8 cellular contexts compared by ENCODE assay signal in the genomic region with DNA sequence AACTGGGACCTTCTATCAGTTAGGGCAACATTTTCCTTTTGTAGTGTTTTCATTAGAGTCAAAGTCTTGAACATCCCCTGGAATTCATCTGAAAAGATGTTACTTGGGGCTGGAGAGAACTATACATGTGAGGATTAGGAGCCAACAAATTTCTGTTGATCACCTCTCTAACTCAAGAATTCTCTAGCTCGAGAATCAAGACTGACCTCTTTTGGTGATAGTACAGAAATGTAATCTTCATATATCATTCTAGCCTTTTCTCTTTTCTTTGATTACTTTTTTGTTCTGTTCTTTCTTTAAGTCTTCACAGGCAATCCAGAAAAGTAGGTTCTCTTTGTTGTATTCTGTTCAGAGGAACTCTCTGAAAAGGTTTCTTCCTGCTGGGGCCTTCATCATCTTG. TPM values are rescaled to one million over a fixed set of nuclear protein-coding genes. Genes with fewer than 3 reads are reported as not detected.
A peak's percentile ranks its signal among the peaks of the same experiment; 100 is the strongest.
DNase-seq lines count a peak whose midpoint lies in the region; ATAC-seq and TF ChIP-seq lines count a peak whose summit lies in the region.

No MANE protein-coding gene starts in this region.

- H3K4me1 ChIP-seq in HEK293 (ENCODE audit: control insufficient read depth, insufficient read depth, low read length): no peaks in the 10 kb centered on the region
- H3K4me1 ChIP-seq in mucosa of rectum (ENCODE audit: control insufficient read depth in 2 of 2, insufficient read depth in 2 of 2, low read length in 2 of 2): peaks cover 26 to 28% of the 10 kb centered on the region in 2 donors

- peaks cover 4% of the 10 kb centered on the region for H3K36me3 Mint-ChIP-seq in activated naive CD8-positive, alpha-beta T cell

- CTCF ChIA-PET in HEK293 (lab: Yijun Ruan, JAX): interaction anchor here (0.6 to 1.8 kb wide), 4 partner anchors 10 to 902 kb away, joined by 3 to 9 read pairs (median 4); no protein-coding TSS in a partner anchor

- H3K4me3 ChIP-seq in HEK293 (ENCODE audit: low read depth, low read length) (no peak overlapping the region), mucosa of rectum (ENCODE audit: low read length in 2 of 2) (no peak overlapping the region)

- intact Hi-C loops in Right ventricle myocardium superior (cut with DNase I): no loop called here

- H3K27me3 Mint-ChIP-seq in activated naive CD8-positive, alpha-beta T cell: no peaks in the 10 kb centered on the region

- H3K36me3 ChIP-seq in HEK293 (ENCODE audit: control insufficient read depth in 2 of 2, insufficient read depth in 1 of 2, low read length in 2 of 2) (no peaks in the 10 kb centered on the region), mucosa of rectum (ENCODE audit: control insufficient read depth in 2 of 2, insufficient read depth in 2 of 2, low read length in 2 of 2) (peaks cover 2 to 3% of the 10 kb centered on the region in 2 donors)

- peaks cover 90% of the 10 kb centered on the region for H3K4me1 Mint-ChIP-seq in activated naive CD8-positive, alpha-beta T cell (ENCODE audit: low read depth)

- H3K9me3 Mint-ChIP-seq in activated naive CD8-positive, alpha-beta T cell (ENCODE audit: low read depth): no peaks in the 10 kb centered on the region

- DNase-seq in NCI-H187 (lab: John Stamatoyannopoulos, UW) (no peak), activated gamma-delta T cell (lab: John Stamatoyannopoulos, UW) (no peak), Right ventricle myocardium superior (no peak)

- peak overlapping the region in 1 of 2 donors; percentile 57 for H3K9ac ChIP-seq in mucosa of rectum (ENCODE audit: low read depth in 1 of 2, low read length in 2 of 2)

- peak overlapping the region; percentile 56 for H3K27ac ChIP-seq in C4-2B
- H3K27ac ChIP-seq in HEK293 (ENCODE audit: extremely low read depth, low read depth, low read length): no peak overlapping the region
- peak overlapping the region; percentile 79 for H3K27ac ChIP-seq in mucosa of rectum (ENCODE audit: low read depth in 2 of 2, low read length in 2 of 2)

- POLR2A ChIA-PET in HEK293 (lab: Yijun Ruan, JAX): no interaction called here

- peak overlapping the region; percentile 17 for H3K4me3 Mint-ChIP-seq in activated naive CD8-positive, alpha-beta T cell

- H3K9me3 ChIP-seq in HEK293 (ENCODE audit: control insufficient read depth, insufficient read depth, low read depth, low read length) (no peaks in the 10 kb centered on the region), mucosa of rectum (ENCODE audit: control insufficient read depth in 2 of 2, low read length in 2 of 2) (no peaks in the 10 kb centered on the region)

- peak; percentile 12; the same call in 1 of the 2 replicates for TF ChIP-seq CTCF in C4-2B (conservative IDR thresholded peaks at IDR 0.05)
- no peak for TF ChIP-seq CTCF in HEK293 (tag by site-specific recombination; IDR thresholded peaks at IDR 0.05)

- H3K27ac Mint-ChIP-seq in activated naive CD8-positive, alpha-beta T cell: peak overlapping the region; percentile 91

- no peaks in the 10 kb centered on the region for H3K27me3 ChIP-seq in mucosa of rectum (ENCODE audit: control insufficient read depth in 2 of 2, insufficient read depth in 2 of 2, low read length in 2 of 2)

- ATAC-seq in Right ventricle myocardium superior (ENCODE audit: poor library complexity) (no peak), GM21423 (IDR thresholded peaks at IDR 0.05; ENCODE audit: unreplicated experiment) (no peak)

TF ChIP-seq in HEK293, 187 proteins besides CTCF, POLR2A, EP300 and RAD21:
- TF ChIP-seq ZNF19 (tag by site-specific recombination; IDR thresholded peaks at IDR 0.05; ENCODE audit: low read depth) (no peak), ZNF654 (tag by site-specific recombination; IDR thresholded peaks at IDR 0.05; ENCODE audit: low read depth) (peak; percentile 24; the same call in 1 of the 2 replicates)
- TF ChIP-seq, protein P1, sequence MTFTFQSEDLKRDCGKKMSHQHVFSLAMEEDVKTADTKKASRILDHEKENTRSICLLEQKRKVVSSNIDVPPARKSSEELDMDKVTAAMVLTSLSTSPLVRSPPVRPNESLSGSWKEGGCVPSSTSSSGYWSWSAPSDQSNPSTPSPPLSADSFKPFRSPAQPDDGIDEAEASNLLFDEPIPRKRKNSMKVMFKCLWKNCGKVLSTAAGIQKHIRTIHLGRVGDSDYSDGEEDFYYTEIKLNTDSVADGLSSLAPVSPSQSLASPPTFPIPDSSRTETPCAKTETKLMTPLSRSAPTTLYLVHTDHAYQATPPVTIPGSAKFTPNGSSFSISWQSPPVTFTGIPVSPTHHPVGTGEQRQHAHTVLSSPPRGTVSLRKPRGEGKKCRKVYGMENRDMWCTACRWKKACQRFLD (tag by site-specific recombination; IDR thresholded peaks at IDR 0.05): no peak

RNA-seq across cellular contexts. Expression of a gene that starts 26.4 kb away (rescaled TPM):
- total RNA-seq in Right ventricle myocardium superior: 33.9 TPM
